In genomic region chr2:234291765-234292204, GRCh38 we compare ENCODE assay signal across 1 cellular context.
TF ChIP-seq lines count a peak whose summit lies in the region.

No MANE protein-coding gene starts in this region.

TF ChIP-seq in WTC11, 78 proteins besides CTCF, POLR2A, EP300 and RAD21 (continued from another document):
- TF ChIP-seq, protein P1, sequence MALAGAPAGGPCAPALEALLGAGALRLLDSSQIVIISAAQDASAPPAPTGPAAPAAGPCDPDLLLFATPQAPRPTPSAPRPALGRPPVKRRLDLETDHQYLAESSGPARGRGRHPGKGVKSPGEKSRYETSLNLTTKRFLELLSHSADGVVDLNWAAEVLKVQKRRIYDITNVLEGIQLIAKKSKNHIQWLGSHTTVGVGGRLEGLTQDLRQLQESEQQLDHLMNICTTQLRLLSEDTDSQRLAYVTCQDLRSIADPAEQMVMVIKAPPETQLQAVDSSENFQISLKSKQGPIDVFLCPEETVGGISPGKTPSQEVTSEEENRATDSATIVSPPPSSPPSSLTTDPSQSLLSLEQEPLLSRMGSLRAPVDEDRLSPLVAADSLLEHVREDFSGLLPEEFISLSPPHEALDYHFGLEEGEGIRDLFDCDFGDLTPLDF (CRISPR knock-in tag; IDR thresholded peaks at IDR 0.05): no peak
- TF ChIP-seq TCF7 (CRISPR knock-in tag; IDR thresholded peaks at IDR 0.05; ENCODE audit: low read depth): no peak
- no peak for TF ChIP-seq ZNF425 (CRISPR knock-in tag; conservative IDR thresholded peaks at IDR 0.05)
- no peak for TF ChIP-seq TEAD4 (CRISPR knock-in tag; IDR thresholded peaks at IDR 0.05)
- TF ChIP-seq NR2C2 (CRISPR knock-in tag; IDR thresholded peaks at IDR 0.05): no peak
- no peak for TF ChIP-seq HMGA2 (CRISPR knock-in tag; IDR thresholded peaks at IDR 0.05)
